ENCODE assay signal across 1 cellular context in genomic region chr7:156101355-156101754, GRCh38.
TF ChIP-seq lines count a peak whose summit lies in the region.

No MANE protein-coding gene starts in this region.

TF ChIP-seq in HepG2, 621 proteins besides CTCF, POLR2A, EP300 and RAD21 (continued from another document):
- TF ChIP-seq ZBTB40 (IDR thresholded peaks at IDR 0.05), result 0 out of 2 replicates have a peak, but pooled peaks have one; percentile 2
- no peak for TF ChIP-seq ZBTB40 (CRISPR knock-in tag; IDR thresholded peaks at IDR 0.05)
- TF ChIP-seq ELF3 (CRISPR knock-in tag; IDR thresholded peaks at IDR 0.05), result no peak
- TF ChIP-seq POGZ (CRISPR knock-in tag; IDR thresholded peaks at IDR 0.05), result no peak
- TF ChIP-seq ZNF616 (CRISPR knock-in tag; IDR thresholded peaks at IDR 0.05; ENCODE audit: low read depth), result no peak
